2 cellular contexts compared by ENCODE assay signal in genomic region chr10:99845837-99846382, GRCh38.
A peak's percentile ranks its signal among the peaks of the same experiment; 100 is the strongest.
TF ChIP-seq lines count a peak whose summit lies in the region.

No MANE protein-coding gene starts in this region.

TF ChIP-seq in HEK293, 187 proteins besides CTCF, POLR2A, EP300 and RAD21 (continued from another document and continues in another):
- TF ChIP-seq KLF7 (tag by site-specific recombination; IDR thresholded peaks at IDR 0.05; ENCODE audit: borderline replicate concordance) (no peak), ZNF837 (tag by site-specific recombination; IDR thresholded peaks at IDR 0.05) (no peak), TRIM28 (IDR thresholded peaks at IDR 0.05; ENCODE audit: borderline replicate concordance, low read length) (no peak), SP2 (tag by site-specific recombination; IDR thresholded peaks at IDR 0.05) (no peak), ELK4 (IDR thresholded peaks at IDR 0.05; ENCODE audit: borderline replicate concordance, low read depth, low read length) (no peak), ZNF157 (tag by site-specific recombination; IDR thresholded peaks at IDR 0.05) (no peak), ZBTB20 (tag by site-specific recombination; IDR thresholded peaks at IDR 0.05) (no peak), ZNF350 (tag by site-specific recombination; IDR thresholded peaks at IDR 0.05) (no peak), ZNF175 (tag by site-specific recombination; IDR thresholded peaks at IDR 0.05) (no peak), ZNF2 (tag by site-specific recombination; IDR thresholded peaks at IDR 0.05) (peak; percentile 78), MZF1 (tag by site-specific recombination; IDR thresholded peaks at IDR 0.05; ENCODE audit: borderline replicate concordance) (no peak), ZNF48 (tag by site-specific recombination; IDR thresholded peaks at IDR 0.05) (no peak), TSHZ1 (tag by site-specific recombination; IDR thresholded peaks at IDR 0.05; ENCODE audit: borderline replicate concordance) (no peak), ZNF610 (tag by site-specific recombination; IDR thresholded peaks at IDR 0.05; ENCODE audit: borderline replicate concordance) (no peak), ZNF623 (tag by site-specific recombination; IDR thresholded peaks at IDR 0.05) (no peak), ZNF600 (tag by site-specific recombination; IDR thresholded peaks at IDR 0.05) (no peak), ZBTB6 (tag by site-specific recombination; IDR thresholded peaks at IDR 0.05) (peak; percentile 76), HOXC10 (CRISPR knock-in tag; IDR thresholded peaks at IDR 0.05) (no peak), ZSCAN5A (tag by site-specific recombination; IDR thresholded peaks at IDR 0.05) (no peak), OSR2 (tag by site-specific recombination; IDR thresholded peaks at IDR 0.05) (no peak), SP7 (tag by site-specific recombination; IDR thresholded peaks at IDR 0.05) (0 out of 2 replicates have a peak, but pooled peaks have one; percentile 40), ZNF555 (tag by site-specific recombination; conservative IDR thresholded peaks at IDR 0.05) (no peak), ZNF830 (tag by site-specific recombination; IDR thresholded peaks at IDR 0.05; ENCODE audit: low read depth) (no peak), ZNF311 (tag by site-specific recombination; IDR thresholded peaks at IDR 0.05; ENCODE audit: borderline replicate concordance) (no peak), ZNF146 (tag by site-specific recombination; IDR thresholded peaks at IDR 0.05) (no peak), SALL2 (tag by site-specific recombination; IDR thresholded peaks at IDR 0.05; ENCODE audit: borderline replicate concordance) (no peak), ZSCAN18 (tag by site-specific recombination; IDR thresholded peaks at IDR 0.05) (no peak)

TF ChIP-seq in GM12878, 131 proteins besides CTCF, POLR2A, EP300 and RAD21 (continued from another document):
- TF ChIP-seq ELK1 (IDR thresholded peaks at IDR 0.05; ENCODE audit: low read depth, low read length) (no peak), CBX5 (IDR thresholded peaks at IDR 0.05; ENCODE audit: low read depth) (no peak), RUNX3 (IDR thresholded peaks at IDR 0.05; ENCODE audit: low read length) (peak; percentile 49), MLLT1 (IDR thresholded peaks at IDR 0.05) (0 out of 2 replicates have a peak, but pooled peaks have one; percentile 16), USF2 (IDR thresholded peaks at IDR 0.05; ENCODE audit: borderline replicate concordance, low read depth, low read length) (no peak), BCL11A (IDR thresholded peaks at IDR 0.05; ENCODE audit: low read depth, low read length) (no peak), SMC3 (IDR thresholded peaks at IDR 0.05; ENCODE audit: borderline replicate concordance, low read length) (peak; percentile 93), YY1 (IDR thresholded peaks at IDR 0.05; ENCODE audit: low read depth, low read length) (peak; percentile 55; the same call in 1 of the 2 replicates), ATF2 (IDR thresholded peaks at IDR 0.05; ENCODE audit: low read length) (no peak), IRF4 (IDR thresholded peaks at IDR 0.05; ENCODE audit: low read depth, low read length) (0 out of 2 replicates have a peak, but pooled peaks have one; percentile 31), BHLHE40 (IDR thresholded peaks at IDR 0.05; ENCODE audit: borderline replicate concordance in 1 of 2, low read depth in 2 of 2, low read length in 1 of 2) (no peak), POU2F2 (IDR thresholded peaks at IDR 0.05; ENCODE audit: borderline replicate concordance, low read depth, low read length) (peak; percentile 93; the same call in 2 of the 3 replicates), SKIL (IDR thresholded peaks at IDR 0.05; ENCODE audit: low read depth, poor library complexity, severe bottlenecking) (peak; percentile 15), NR2C2 (IDR thresholded peaks at IDR 0.05; ENCODE audit: borderline replicate concordance, control insufficient read depth, insufficient read length, low read depth) (no peak), SP1 (IDR thresholded peaks at IDR 0.05; ENCODE audit: low read depth, low read length) (no peak), POLR2AphosphoS2 (IDR thresholded peaks at IDR 0.05; ENCODE audit: low read depth, low read length) (no peak)
TF ChIP-seq in GM12878: peak in this region for 8.
